Comparison of ENCODE assay signal across 22 cellular contexts in the genomic region with DNA sequence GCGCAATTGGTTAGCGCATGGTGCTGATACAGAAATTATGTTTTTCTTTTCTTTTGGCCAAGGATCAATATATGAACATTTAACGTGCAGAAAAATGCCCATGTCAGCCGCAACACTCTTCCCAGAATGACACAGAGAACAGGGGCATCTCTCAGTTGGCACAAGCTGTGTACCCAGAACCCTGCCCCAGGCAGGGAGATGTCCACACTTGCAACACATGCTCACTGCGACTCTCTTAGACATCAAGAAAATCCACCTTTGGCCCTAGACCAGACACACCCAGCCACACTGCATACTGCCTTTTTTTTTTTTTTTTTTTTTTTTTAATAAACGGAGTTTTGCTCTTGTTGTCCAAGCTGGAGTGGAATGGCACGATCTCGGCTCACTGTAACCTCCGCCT. TPM values are rescaled to one million over a fixed set of nuclear protein-coding genes. Genes with fewer than 3 reads are reported as not detected.
DNase-seq lines count a peak whose midpoint lies in the region; ATAC-seq, FAIRE-seq and TF ChIP-seq lines count a peak whose summit lies in the region.
"Had no signal": no experiment of that assay in that cellular context is flagged by ENCODE, and none has a peak within 500 bp of the region (broad histone marks: within the 10 kb centered on the region; RNA-seq: fewer than 3 reads in every experiment).

No MANE protein-coding gene starts in this region.

- ATAC-seq in GM18505 (IDR thresholded peaks at IDR 0.05; ENCODE audit: unreplicated experiment), result no peak
- ATAC-seq in stimulated activated memory B cell treated with anti-CD40 and anti-IgM and Interleukin-4, amounts not matched to agents 10 μg/mL and 1 μg/mL and 100 μg/mL, for 72 hours, result no peak
- ATAC-seq: A549, GM23338 had no signal

- H2AFZ ChIP-seq in keratinocyte (ENCODE audit: control insufficient read depth, low read length), result no peak overlapping the region
- H2AFZ ChIP-seq: GM23338 had no signal

- no peak overlapping the region for H3K4me2 ChIP-seq in keratinocyte (ENCODE audit: control insufficient read depth, extremely low read depth, insufficient read depth, low read depth, low read length)
- H3K4me2 ChIP-seq: A549; BLaER1 treated with 17β-estradiol and CSF1 and Interleukin-3, amounts not matched to agents 10 nM and 100 nM; GM23338 had no signal

- H3K36me3 ChIP-seq in bronchial epithelial cell (ENCODE audit: control insufficient read depth, insufficient read depth, low read length) (peaks cover 26% of the 10 kb centered on the region), keratinocyte (ENCODE audit: control insufficient read depth in 2 of 2, extremely low read depth in 1 of 2, insufficient read depth in 2 of 2, low read length in 2 of 2) (peaks cover 22 to 24% of the 10 kb centered on the region in 2 experiments)

- no peak overlapping the region for H3K9ac ChIP-seq in keratinocyte (ENCODE audit: control insufficient read depth, extremely low read depth, insufficient read depth, low read length)

- POLR2A ChIA-PET in RWPE1 (lab: Yijun Ruan, JAX; ENCODE audit: low non-redundant PET), result interaction anchor here (0.6 kb wide), 1 partner anchor 10 kb away, joined by 3 read pairs; no protein-coding TSS in a partner anchor

- no peak overlapping the region for H3K4me3 ChIP-seq in bronchial epithelial cell (ENCODE audit: low read depth, low read length)
- H3K4me3 ChIP-seq in keratinocyte (ENCODE audit: control insufficient read depth in 2 of 3, extremely low read depth in 1 of 3, insufficient read depth in 2 of 3, low read depth in 1 of 3, low read length in 3 of 3), result no peak overlapping the region
- H3K4me3 ChIP-seq: A549; BLaER1 treated with 17β-estradiol and CSF1 and Interleukin-3, amounts not matched to agents 10 nM and 100 nM; GM23338 had no signal

- H3K27ac Mint-ChIP-seq in progenitor cell of endocrine pancreas, result peak overlapping the region; percentile 59
- H3K27ac Mint-ChIP-seq in stimulated activated memory B cell treated with anti-CD40 and anti-IgM and Interleukin-4, amounts not matched to agents 10 μg/mL and 1 μg/mL and 100 μg/mL, for 72 hours, result no peak overlapping the region
- H3K27ac Mint-ChIP-seq: CD4-positive, alpha-beta T cell; GM23338 had no signal

- DNase-seq in RWPE1 (ENCODE audit: low spot score) (peak; percentile 44), bronchial epithelial cell (ENCODE audit: low read depth) (peak; percentile 17), keratinocyte (ENCODE audit: low read depth, low spot score) (peak; percentile 15), progenitor cell of endocrine pancreas (ENCODE audit: low spot score, unreplicated experiment) (no peak), NCI-H2029 treated with DMSO at 0.1 percent for 48 hours (lab: John Stamatoyannopoulos, UW) (no peak), T-helper 1 cell (no peak)
- DNase-seq: AML-193; CD4-positive, alpha-beta T cell; DMS53; HCEC 1CT; IMR-90; KG1; MM.1S; NCI-H2029; NCI-H2227 treated with DMSO at 0.1 percent for 48 hours; NCI-H526 treated with DMSO at 0.1 percent for 48 hours; SHP77 treated with DMSO at 0.1 percent for 48 hours had no signal

- H3K27me3 Mint-ChIP-seq in progenitor cell of endocrine pancreas, result no peaks in the 10 kb centered on the region
- H3K27me3 Mint-ChIP-seq in stimulated activated memory B cell treated with anti-CD40 and anti-IgM and Interleukin-4, amounts not matched to agents 10 μg/mL and 1 μg/mL and 100 μg/mL, for 72 hours, result no peaks in the 10 kb centered on the region
- H3K27me3 Mint-ChIP-seq: CD4-positive, alpha-beta T cell had no signal

- no peak overlapping the region for H3K4me3 Mint-ChIP-seq in progenitor cell of endocrine pancreas (ENCODE audit: low read depth)
- no peak overlapping the region for H3K4me3 Mint-ChIP-seq in stimulated activated memory B cell treated with anti-CD40 and anti-IgM and Interleukin-4, amounts not matched to agents 10 μg/mL and 1 μg/mL and 100 μg/mL, for 72 hours
- H3K4me3 Mint-ChIP-seq: CD4-positive, alpha-beta T cell; GM23338 had no signal

- H3K9me3 Mint-ChIP-seq in progenitor cell of endocrine pancreas (ENCODE audit: low read depth), result no peaks in the 10 kb centered on the region
- no peaks in the 10 kb centered on the region for H3K9me3 Mint-ChIP-seq in stimulated activated memory B cell treated with anti-CD40 and anti-IgM and Interleukin-4, amounts not matched to agents 10 μg/mL and 1 μg/mL and 100 μg/mL, for 72 hours
- H3K9me3 Mint-ChIP-seq: CD4-positive, alpha-beta T cell; GM23338 had no signal

- H3K27ac ChIP-seq in RWPE1 (peak overlapping the region; percentile 86), keratinocyte (ENCODE audit: control insufficient read depth, insufficient read depth, low read length) (no peak overlapping the region)
- H3K27ac ChIP-seq: A549; BLaER1 treated with 17β-estradiol and CSF1 and Interleukin-3, amounts not matched to agents 10 nM and 100 nM had no signal

- CTCF ChIA-PET in RWPE1 (lab: Yijun Ruan, JAX), result no interaction called here

- dilution Hi-C loops in keratinocyte (cut with MboI; ENCODE audit: extremely low pct_ligation_motif_present, low sequenced_read_pairs), result no loop called here

- no peaks in the 10 kb centered on the region for H3K79me2 ChIP-seq in keratinocyte (ENCODE audit: control insufficient read depth, insufficient read depth, low read length)

- H3K4me1 Mint-ChIP-seq in progenitor cell of endocrine pancreas (ENCODE audit: low read depth), result no peaks in the 10 kb centered on the region
- peaks cover 12% of the 10 kb centered on the region for H3K4me1 Mint-ChIP-seq in stimulated activated memory B cell treated with anti-CD40 and anti-IgM and Interleukin-4, amounts not matched to agents 10 μg/mL and 1 μg/mL and 100 μg/mL, for 72 hours

- no peaks in the 10 kb centered on the region for H3K9me3 ChIP-seq in keratinocyte (ENCODE audit: control insufficient read depth, low read depth, low read length)
- H3K9me3 ChIP-seq: A549; BLaER1 treated with 17β-estradiol and CSF1 and Interleukin-3, amounts not matched to agents 10 nM and 100 nM had no signal

- FAIRE-seq in bronchial epithelial cell (lab: Jason Lieb, UNC) (no peak), keratinocyte (lab: Jason Lieb, UNC) (peak; percentile 89)
- FAIRE-seq: A549 had no signal

- peaks cover 25% of the 10 kb centered on the region for H3K4me1 ChIP-seq in keratinocyte (ENCODE audit: control insufficient read depth, extremely low read depth, insufficient read depth, low read length)
- H3K4me1 ChIP-seq: A549; BLaER1 treated with 17β-estradiol and CSF1 and Interleukin-3, amounts not matched to agents 10 nM and 100 nM had no signal

- no peak for TF ChIP-seq POLR2A in GM18505 (IDR thresholded peaks at IDR 0.05; ENCODE audit: borderline replicate concordance, extremely low read depth, insufficient read depth, insufficient read length)

- peaks cover 2% of the 10 kb centered on the region for H3K9me1 ChIP-seq in keratinocyte (ENCODE audit: control insufficient read depth, extremely low read depth, insufficient read depth, low read length)

- H3K36me3 Mint-ChIP-seq in progenitor cell of endocrine pancreas (ENCODE audit: insufficient read depth), result peaks cover 12% of the 10 kb centered on the region
- H3K36me3 Mint-ChIP-seq in stimulated activated memory B cell treated with anti-CD40 and anti-IgM and Interleukin-4, amounts not matched to agents 10 μg/mL and 1 μg/mL and 100 μg/mL, for 72 hours, result peaks cover 70% of the 10 kb centered on the region

- H4K20me1 ChIP-seq in keratinocyte (ENCODE audit: control insufficient read depth, extremely low read depth, insufficient read depth, low read length), result no peaks in the 10 kb centered on the region

- no peaks in the 10 kb centered on the region for H3K27me3 ChIP-seq in bronchial epithelial cell (ENCODE audit: control insufficient read depth, insufficient read depth, low read length)
- no peaks in the 10 kb centered on the region for H3K27me3 ChIP-seq in keratinocyte (ENCODE audit: control insufficient read depth, extremely low read depth, insufficient read depth, low read length)
- H3K27me3 ChIP-seq: BLaER1 treated with 17β-estradiol and CSF1 and Interleukin-3, amounts not matched to agents 10 nM and 100 nM had no signal

- TF ChIP-seq CTCF in RWPE1 (conservative IDR thresholded peaks at IDR 0.05; ENCODE audit: low read depth) (no peak), bronchial epithelial cell (IDR thresholded peaks at IDR 0.05; ENCODE audit: insufficient read depth, low read length, severe bottlenecking) (no peak), keratinocyte (optimal IDR thresholded peaks at IDR 0.05 in 1 of 3, IDR thresholded peaks at IDR 0.05 in 1 of 3, conservative IDR thresholded peaks at IDR 0.05 in 1 of 3; ENCODE audit: extremely low read depth in 1 of 3, insufficient read depth in 2 of 3, low read length in 3 of 3) (no peak), progenitor cell of endocrine pancreas (IDR thresholded peaks at IDR 0.05; ENCODE audit: unreplicated experiment) (no peak)

RNA-seq across cellular contexts. Expression of a gene that starts 17.0 kb away (rescaled TPM):
- total RNA-seq in bronchial epithelial cell (21.1 and 25.7 TPM in 2 replicates), progenitor cell of endocrine pancreas (63.5 and 75.0 TPM in 2 replicates)
- polyA plus RNA-seq in keratinocyte, result 45.2 to 80.0 TPM (median 76.5 TPM) in 3 replicates
- polyA plus RNA-seq in keratinocyte (2011; ENCODE audit: low read depth), result 94.0 TPM
- polyA plus RNA-seq in keratinocyte (2011; cell fraction: cytosol; rRNA removed), result 71.2 and 85.2 TPM in 2 replicates
- 77.1 and 79.8 TPM in 2 replicates for polyA plus RNA-seq in keratinocyte (2011; cell fraction: nucleus; rRNA removed)
- polyA plus RNA-seq in keratinocyte (2012; ENCODE audit: low replicate concordance), result 39.7 and 78.7 TPM in 2 replicates
- polyA minus RNA-seq in keratinocyte, result 40.8 to 46.0 TPM (median 41.8 TPM) in 3 replicates
- 38.2 TPM for polyA minus RNA-seq in keratinocyte (2011; cell fraction: cytosol; rRNA and poly(A)+ RNA removed)
- 11.8 and 27.9 TPM in 2 replicates for polyA minus RNA-seq in keratinocyte (2011; cell fraction: nucleus; rRNA and poly(A)+ RNA removed)

RNA-seq across cellular contexts. Expression of a gene that starts 29.2 kb away (rescaled TPM):
- total RNA-seq in bronchial epithelial cell (20.1 and 31.6 TPM in 2 replicates), progenitor cell of endocrine pancreas (27.1 and 29.8 TPM in 2 replicates)
- 19.9 to 28.0 TPM (median 23.0 TPM) in 3 replicates for polyA plus RNA-seq in keratinocyte
- polyA plus RNA-seq in keratinocyte (2011; ENCODE audit: low read depth), result 14.3 TPM
- 22.1 and 29.6 TPM in 2 replicates for polyA plus RNA-seq in keratinocyte (2011; cell fraction: cytosol; rRNA removed)
- 24.1 and 25.9 TPM in 2 replicates for polyA plus RNA-seq in keratinocyte (2011; cell fraction: nucleus; rRNA removed)
- polyA plus RNA-seq in keratinocyte (2012; ENCODE audit: low replicate concordance), result 16.0 and 33.2 TPM in 2 replicates
- 28.6 to 53.5 TPM (median 41.6 TPM) in 3 replicates for polyA minus RNA-seq in keratinocyte
- polyA minus RNA-seq in keratinocyte (2011; cell fraction: cytosol; rRNA and poly(A)+ RNA removed), result 35.7 TPM
- 24.8 and 28.7 TPM in 2 replicates for polyA minus RNA-seq in keratinocyte (2011; cell fraction: nucleus; rRNA and poly(A)+ RNA removed)

RNA-seq across cellular contexts. Expression of a gene that starts 53.1 kb away (rescaled TPM):
- 80.3 and 90.5 TPM in 2 replicates for total RNA-seq in bronchial epithelial cell
- 101 to 124 TPM (median 117 TPM) in 3 replicates for polyA plus RNA-seq in keratinocyte
- 50.1 TPM for polyA plus RNA-seq in keratinocyte (2011; ENCODE audit: low read depth)
- 66.0 and 114 TPM in 2 replicates for polyA plus RNA-seq in keratinocyte (2011; cell fraction: cytosol; rRNA removed)
- polyA plus RNA-seq in keratinocyte (2011; cell fraction: nucleus; rRNA removed), result 169 and 194 TPM in 2 replicates
- polyA plus RNA-seq in keratinocyte (2012; ENCODE audit: low replicate concordance), result 45.2 and 141 TPM in 2 replicates
- polyA minus RNA-seq in keratinocyte, result 277 to 483 TPM (median 317 TPM) in 3 replicates
- 181 TPM for polyA minus RNA-seq in keratinocyte (2011; cell fraction: cytosol; rRNA and poly(A)+ RNA removed)
- polyA minus RNA-seq in keratinocyte (2011; cell fraction: nucleus; rRNA and poly(A)+ RNA removed), result 114 and 148 TPM in 2 replicates
- total RNA-seq in progenitor cell of endocrine pancreas, result 64.4 and 84.0 TPM in 2 replicates

Comparison
In these comparisons a context has a peak if more than half of its experiments do, and no peak if none do; other contexts are left out.
1. DNase-seq: peak in RWPE1 (single experiment), bronchial epithelial cell (single experiment) and keratinocyte (single experiment); none in progenitor cell of endocrine pancreas (single experiment), NCI-H2029 treated with DMSO at 0.1 percent for 48 hours (single experiment) and T-helper 1 cell (0 of 5).